Comparison of ENCODE assay signal across 8 cellular contexts in the genomic region with DNA sequence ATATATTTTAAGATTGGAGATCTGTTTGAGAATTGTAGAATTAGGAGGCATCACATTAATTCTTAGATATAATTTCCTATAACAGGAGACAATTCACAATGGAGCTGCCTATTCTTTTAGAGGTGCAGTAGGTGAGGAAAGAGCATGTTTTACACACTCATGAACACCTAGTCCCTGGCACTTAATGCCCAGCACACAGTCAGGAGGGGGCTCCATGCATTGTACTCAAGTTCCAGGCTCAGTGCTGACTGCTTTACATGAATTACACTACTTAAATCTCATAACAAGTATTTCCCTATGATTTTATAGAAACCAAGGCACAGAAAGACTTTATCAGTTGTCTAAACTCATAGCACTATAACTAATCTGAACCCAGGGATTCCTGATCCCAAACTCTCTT. TPM values are rescaled to one million over a fixed set of nuclear protein-coding genes. Genes with fewer than 3 reads are reported as not detected.
DNase-seq lines count a peak whose midpoint lies in the region; ATAC-seq, FAIRE-seq and TF ChIP-seq lines count a peak whose summit lies in the region.

No MANE protein-coding gene starts in this region.

- H2BK12ac ChIP-seq in mesenchymal stem cell (ENCODE audit: low read length in 2 of 2): peak overlapping the region; percentile 60 to 99

- H3K4ac ChIP-seq in mesenchymal stem cell (ENCODE audit: low read depth in 1 of 2, low read length in 2 of 2): peak overlapping the region in 1 of 2 experiments; percentile 79

- H2BK120ac ChIP-seq in mesenchymal stem cell (ENCODE audit: low read depth, low read length): no peak overlapping the region

- H3K27me3 ChIP-seq in adipocyte (replicated peaks; ENCODE audit: control insufficient read depth, insufficient read depth, low read length) (no peaks in the 10 kb centered on the region), mesenchymal stem cell (ENCODE audit: control insufficient read depth in 1 of 2, insufficient read depth in 1 of 2, low read length in 2 of 2) (no peaks in the 10 kb centered on the region)

- H3K27ac ChIP-seq in A549 (no peak overlapping the region), mesenchymal stem cell (ENCODE audit: low read length, poor library complexity, severe bottlenecking) (peak overlapping the region; percentile 55)

- H3K79me1 ChIP-seq in mesenchymal stem cell (replicated peaks; ENCODE audit: low read length, poor library complexity, severe bottlenecking): peaks cover 10% of the 10 kb centered on the region

- POLR2A ChIA-PET in A549 (lab: Yijun Ruan, JAX): no interaction called here

- H3K18ac ChIP-seq in mesenchymal stem cell (ENCODE audit: low read depth in 1 of 2, low read length in 2 of 2): peak overlapping the region; percentile 40 to 92

- peak overlapping the region; percentile 93 for H2AFZ ChIP-seq in mesenchymal stem cell (ENCODE audit: low read depth, low read length)

- H3K36me3 ChIP-seq in adipocyte (ENCODE audit: control insufficient read depth, insufficient read depth, low read length, severe bottlenecking): peaks cover 15% of the 10 kb centered on the region
- H3K36me3 ChIP-seq in mesenchymal stem cell (ENCODE audit: control insufficient read depth in 1 of 2, insufficient read depth in 2 of 2, low read depth in 1 of 2, low read length in 2 of 2): peaks cover 6 to 19% of the 10 kb centered on the region in 2 experiments

- no peaks in the 10 kb centered on the region for H3K9me3 ChIP-seq in A549
- H3K9me3 ChIP-seq in adipocyte (ENCODE audit: control insufficient read depth, low read length): peaks cover 3% of the 10 kb centered on the region
- no peaks in the 10 kb centered on the region for H3K9me3 ChIP-seq in mesenchymal stem cell (ENCODE audit: control insufficient read depth, low read length)

- no peak for TF ChIP-seq CTCF in A549 (IDR thresholded peaks at IDR 0.05)

- H3K14ac ChIP-seq in mesenchymal stem cell (ENCODE audit: low read length in 2 of 2): peak overlapping the region in 1 of 2 experiments; percentile 91

- DNase-seq in A549 (ENCODE audit: low read depth in 1 of 2, low spot score in 1 of 2): no peak
- DNase-seq in adipocyte (ENCODE audit: low read depth): no peak
- no peak for DNase-seq in mesenchymal stem cell
- DNase-seq in activated CD4-positive, CD25-positive, alpha-beta regulatory T cell (lab: John Stamatoyannopoulos, UW): no peak
- DNase-seq in stimulated activated naive CD4-positive, alpha-beta T cell treated with Interleukin-2 at 50 U/mL for 16 hours (lab: John Stamatoyannopoulos, UW): no peak
- no peak for DNase-seq in activated CD4-positive, alpha-beta T cell treated with anti-CD3 and anti-CD28 coated beads, Interleukin-2, amount 50 U/mL, for 1 hour

- TF ChIP-seq EP300 in A549 (IDR thresholded peaks at IDR 0.05): no peak

- H3K23ac ChIP-seq in mesenchymal stem cell (ENCODE audit: low read length in 2 of 2): peak overlapping the region in 1 of 2 experiments; percentile 93

- TF ChIP-seq RAD21 in A549 (conservative IDR thresholded peaks at IDR 0.05 in 1 of 2, IDR thresholded peaks at IDR 0.05 in 1 of 2): no peak

- TF ChIP-seq POLR2A in A549 (IDR thresholded peaks at IDR 0.05; ENCODE audit: low read length): no peak

- H3K4me1 ChIP-seq in A549 (no peaks in the 10 kb centered on the region; the same call in 2 of the 3 replicates), adipocyte (ENCODE audit: control insufficient read depth, insufficient read depth, low read length) (peaks cover 14% of the 10 kb centered on the region), mesenchymal stem cell (ENCODE audit: control insufficient read depth, insufficient read depth, low read depth, low read length) (peaks cover 2% of the 10 kb centered on the region)

- H3K9ac ChIP-seq in adipocyte (ENCODE audit: low read length): peak overlapping the region; percentile 90
- peak overlapping the region; percentile 96 for H3K9ac ChIP-seq in mesenchymal stem cell (ENCODE audit: low read length)

- H2BK5ac ChIP-seq in mesenchymal stem cell (ENCODE audit: low read depth, low read length, poor library complexity, severe bottlenecking): peak overlapping the region; percentile 31

- no peak overlapping the region for H3K4me3 ChIP-seq in A549
- peak overlapping the region; percentile 94 for H3K4me3 ChIP-seq in adipocyte (ENCODE audit: low read length)
- H3K4me3 ChIP-seq in mesenchymal stem cell (ENCODE audit: insufficient read depth in 1 of 2, low read depth in 1 of 2, low read length in 2 of 2): peak overlapping the region in 1 of 2 experiments; percentile 94

- CTCF ChIA-PET in A549 (lab: Yijun Ruan, JAX): no interaction called here

- no peak for FAIRE-seq in A549 (lab: Jason Lieb, UNC)

- peak overlapping the region; percentile 24 for H4K8ac ChIP-seq in mesenchymal stem cell (ENCODE audit: low read length)

- no peak overlapping the region for H2AK5ac ChIP-seq in mesenchymal stem cell (ENCODE audit: low read length, severe bottlenecking)

- H3K4me2 ChIP-seq in A549: peak overlapping the region; percentile 65
- H3K4me2 ChIP-seq in mesenchymal stem cell (ENCODE audit: low read length, poor library complexity, severe bottlenecking): no peak overlapping the region

- peak overlapping the region; percentile 67 for H4K91ac ChIP-seq in mesenchymal stem cell (ENCODE audit: low read length)

- H2BK15ac ChIP-seq in mesenchymal stem cell (ENCODE audit: low read depth, poor library complexity, severe bottlenecking): no peak overlapping the region

- ATAC-seq in A549 (no peak), GM21786 (IDR thresholded peaks at IDR 0.05; ENCODE audit: unreplicated experiment) (peak; percentile 16), GM19351 (IDR thresholded peaks at IDR 0.05; ENCODE audit: unreplicated experiment) (no peak)

TF ChIP-seq in A549, 52 proteins besides CTCF, POLR2A, EP300 and RAD21 (continues in another document):
- no peak for TF ChIP-seq PHF8 (IDR thresholded peaks at IDR 0.05; ENCODE audit: borderline replicate concordance, low read depth)
- TF ChIP-seq RFX5 (IDR thresholded peaks at IDR 0.05): no peak
- TF ChIP-seq SREBF2 (IDR thresholded peaks at IDR 0.05): no peak
- TF ChIP-seq TFCP2L1 (CRISPR knock-in tag; IDR thresholded peaks at IDR 0.05): no peak
- no peak for TF ChIP-seq CBX2 (IDR thresholded peaks at IDR 0.05; ENCODE audit: borderline replicate concordance, low read depth)
- TF ChIP-seq ATOH8 (CRISPR knock-in tag; IDR thresholded peaks at IDR 0.05; ENCODE audit: low read depth): no peak
- TF ChIP-seq HES2 (IDR thresholded peaks at IDR 0.05): no peak
- no peak for TF ChIP-seq NPAS2 (CRISPR knock-in tag; IDR thresholded peaks at IDR 0.05; ENCODE audit: borderline replicate concordance)
- no peak for TF ChIP-seq KDM1A (IDR thresholded peaks at IDR 0.05; ENCODE audit: low read depth)
- no peak for TF ChIP-seq NFE2L2 (conservative IDR thresholded peaks at IDR 0.05; ENCODE audit: low read length)
- TF ChIP-seq RARB (CRISPR knock-in tag; IDR thresholded peaks at IDR 0.05): no peak
- no peak for TF ChIP-seq CBX8 (IDR thresholded peaks at IDR 0.05)
- TF ChIP-seq, protein P1, sequence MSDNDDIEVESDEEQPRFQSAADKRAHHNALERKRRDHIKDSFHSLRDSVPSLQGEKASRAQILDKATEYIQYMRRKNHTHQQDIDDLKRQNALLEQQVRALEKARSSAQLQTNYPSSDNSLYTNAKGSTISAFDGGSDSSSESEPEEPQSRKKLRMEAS (IDR thresholded peaks at IDR 0.05): no peak
- TF ChIP-seq MYC (IDR thresholded peaks at IDR 0.05; ENCODE audit: borderline replicate concordance, low read length): no peak
- TF ChIP-seq CEBPB (IDR thresholded peaks at IDR 0.05): no peak

RNA-seq across cellular contexts. Expression of gene GBP3, which starts 0.4 kb away (rescaled TPM):
- polyA plus RNA-seq in A549 (2011; rRNA removed) (1.9 and 2.4 TPM in 2 replicates), A549 (2017; fragmentation: RNase III; extraction: RNeasy Plus Mini Kit Qiagen cat#74134 plus additional on column Dnase treatment) (0.93 to 1.1 TPM (median 0.98 TPM) in 3 replicates)
- polyA plus RNA-seq in A549 (2012; cell fraction: cytosol; rRNA removed): 0.13 and 0.22 TPM in 2 replicates
- 0.13 and 0.44 TPM in 2 replicates for polyA plus RNA-seq in A549 (2012; cell fraction: nucleus; rRNA removed)
- polyA minus RNA-seq in A549 (2011; rRNA and poly(A)+ RNA removed): 0.54 and 4.8 TPM in 2 replicates
- polyA plus RNA-seq in mesenchymal stem cell (2013, experiment 1 of 2): 5.6 TPM
- 6.5 TPM for polyA plus RNA-seq in mesenchymal stem cell (2013, experiment 2 of 2)

RNA-seq across cellular contexts. Expression of gene KYAT3, which starts 30.6 kb away (rescaled TPM):
- polyA plus RNA-seq in A549 (2011; rRNA removed) (14.0 and 16.7 TPM in 2 replicates), A549 (2017; fragmentation: RNase III; extraction: RNeasy Plus Mini Kit Qiagen cat#74134 plus additional on column Dnase treatment) (9.0 to 11.2 TPM (median 10.2 TPM) in 3 replicates)
- 3.5 and 4.0 TPM in 2 replicates for polyA plus RNA-seq in A549 (2012; cell fraction: cytosol; rRNA removed)
- polyA plus RNA-seq in A549 (2012; cell fraction: nucleus; rRNA removed): 1.7 and 3.0 TPM in 2 replicates
- 3.3 and 3.5 TPM in 2 replicates for polyA minus RNA-seq in A549 (2011; rRNA and poly(A)+ RNA removed)
- polyA plus RNA-seq in mesenchymal stem cell (2013, experiment 1 of 2): 23.4 TPM
- polyA plus RNA-seq in mesenchymal stem cell (2013, experiment 2 of 2): 24.0 TPM

RNA-seq across cellular contexts. Expression of gene RBMXL1, which starts 30.6 kb away (rescaled TPM):
- polyA plus RNA-seq in A549 (2011; rRNA removed): 3.7 and 3.8 TPM in 2 replicates
- 1.1 and 1.2 TPM in 2 replicates for polyA plus RNA-seq in A549 (2012; cell fraction: cytosol; rRNA removed)
- 0.73 and 1.9 TPM in 2 replicates for polyA plus RNA-seq in A549 (2012; cell fraction: nucleus; rRNA removed)
- polyA plus RNA-seq in A549 (2017; fragmentation: RNase III; extraction: RNeasy Plus Mini Kit Qiagen cat#74134 plus additional on column Dnase treatment): 2.6 to 3.0 TPM (median 2.7 TPM) in 3 replicates
- 2.6 and 3.0 TPM in 2 replicates for polyA minus RNA-seq in A549 (2011; rRNA and poly(A)+ RNA removed)
- 4.4 TPM for polyA plus RNA-seq in mesenchymal stem cell (2013, experiment 1 of 2)
- polyA plus RNA-seq in mesenchymal stem cell (2013, experiment 2 of 2): 4.5 TPM

RNA-seq across cellular contexts. Expression of gene GBP1, which starts 42.0 kb away (rescaled TPM):
- 0.37 and 0.39 TPM in 2 replicates for polyA plus RNA-seq in A549 (2011; rRNA removed)
- polyA plus RNA-seq in A549 (2012; cell fraction: cytosol; rRNA removed): 0.09 TPM in 2 replicates
- 0.09 and 0.17 TPM in 2 replicates for polyA plus RNA-seq in A549 (2012; cell fraction: nucleus; rRNA removed)
- polyA plus RNA-seq in A549 (2017; fragmentation: RNase III; extraction: RNeasy Plus Mini Kit Qiagen cat#74134 plus additional on column Dnase treatment): 0.10 to 0.47 TPM (median 0.46 TPM) in 3 replicates
- polyA minus RNA-seq in A549 (2011; rRNA and poly(A)+ RNA removed): 0.58 and 1.1 TPM in 2 replicates
- 29.4 TPM for polyA plus RNA-seq in mesenchymal stem cell (2013, experiment 1 of 2)
- 27.3 TPM for polyA plus RNA-seq in mesenchymal stem cell (2013, experiment 2 of 2)
